In genomic region chr3:112319516-112320276, GRCh38 we compare ENCODE assay signal across 1 cellular context.
TF ChIP-seq lines count a peak whose summit lies in the region.

No MANE protein-coding gene starts in this region.

TF ChIP-seq in H1, 55 proteins besides CTCF, POLR2A, EP300 and RAD21:
- TF ChIP-seq SAP30 (IDR thresholded peaks at IDR 0.05; ENCODE audit: insufficient read depth, insufficient replicate concordance, low read length) (no peak), TCF12 (IDR thresholded peaks at IDR 0.05; ENCODE audit: low read depth, low read length) (no peak), SRF (IDR thresholded peaks at IDR 0.05; ENCODE audit: low read depth, low read length) (no peak), RBBP5 (IDR thresholded peaks at IDR 0.05; ENCODE audit: borderline replicate concordance, low read depth, low read length) (no peak), PHF8 (conservative IDR thresholded peaks at IDR 0.05; ENCODE audit: low read depth, low read length) (no peak), SIRT6 (IDR thresholded peaks at IDR 0.05; ENCODE audit: low read length) (no peak), NRF1 (IDR thresholded peaks at IDR 0.05; ENCODE audit: low read depth, low read length) (no peak), SP2 (IDR thresholded peaks at IDR 0.05; ENCODE audit: low read length) (no peak)
